Comparison of ENCODE assay signal across 1 cellular context in the genomic region with DNA sequence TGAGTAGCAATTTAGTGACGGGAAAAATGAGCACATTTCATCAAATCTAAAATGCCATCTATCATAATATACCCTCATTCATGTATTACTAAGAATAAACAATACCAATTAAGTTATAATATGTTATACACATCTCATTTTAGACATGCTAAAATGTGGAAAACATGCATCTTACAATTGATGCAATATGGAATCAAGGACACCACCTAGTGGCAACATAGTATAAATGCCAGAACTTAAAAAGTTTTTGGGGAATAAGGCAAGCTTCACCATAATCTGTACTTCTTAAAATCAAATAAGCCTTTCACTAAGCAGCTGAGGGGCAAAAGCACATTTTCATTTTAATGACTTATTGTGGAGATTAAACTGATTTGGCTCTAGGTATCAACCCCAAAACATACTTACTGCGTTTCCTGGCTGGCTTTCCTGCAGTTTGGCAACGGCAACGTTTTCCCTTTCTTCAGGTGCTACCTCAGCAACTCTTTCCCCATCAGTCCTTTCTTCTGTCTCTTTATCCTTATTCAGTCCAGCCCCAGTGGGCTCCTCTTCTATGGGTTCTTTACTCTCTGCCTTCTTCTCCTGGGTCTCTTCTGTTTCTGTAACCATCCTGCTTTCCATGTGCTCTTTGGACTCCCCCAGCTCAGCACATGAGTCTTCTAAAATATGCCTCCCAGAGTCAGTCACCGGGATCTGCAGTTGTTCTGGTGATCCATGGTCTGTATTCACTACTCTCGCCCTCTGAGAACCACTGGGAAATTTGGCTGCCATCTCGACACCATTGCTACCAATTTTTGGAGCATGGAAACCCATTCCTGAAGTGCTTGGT.
A peak's percentile ranks its signal among the peaks of the same experiment; 100 is the strongest.
TF ChIP-seq lines count a peak whose summit lies in the region.

No MANE protein-coding gene starts in this region.

TF ChIP-seq in HepG2, 621 proteins besides CTCF, POLR2A, EP300 and RAD21 (continued from another document):
- TF ChIP-seq SAP130 (CRISPR knock-in tag; IDR thresholded peaks at IDR 0.05; ENCODE audit: low read depth) (peak; percentile 8; the same call in 1 of the 2 replicates), CEBPG (CRISPR knock-in tag; IDR thresholded peaks at IDR 0.05) (peak; percentile 57), ZFP62 (CRISPR knock-in tag; IDR thresholded peaks at IDR 0.05) (no peak), EED (CRISPR knock-in tag; IDR thresholded peaks at IDR 0.05) (no peak), REPIN1 (CRISPR knock-in tag; IDR thresholded peaks at IDR 0.05; ENCODE audit: borderline replicate concordance, low read depth) (no peak), ZNF709 (CRISPR knock-in tag; IDR thresholded peaks at IDR 0.05) (peak; percentile 96; the same call in 1 of the 2 replicates), SMC3 (IDR thresholded peaks at IDR 0.05; ENCODE audit: low read length) (peak; percentile 39; the same call in 1 of the 2 replicates), PHF21A (CRISPR knock-in tag; IDR thresholded peaks at IDR 0.05) (no peak), KDM5A (IDR thresholded peaks at IDR 0.05; ENCODE audit: borderline replicate concordance, low read length) (no peak)
- TF ChIP-seq, protein P1, sequence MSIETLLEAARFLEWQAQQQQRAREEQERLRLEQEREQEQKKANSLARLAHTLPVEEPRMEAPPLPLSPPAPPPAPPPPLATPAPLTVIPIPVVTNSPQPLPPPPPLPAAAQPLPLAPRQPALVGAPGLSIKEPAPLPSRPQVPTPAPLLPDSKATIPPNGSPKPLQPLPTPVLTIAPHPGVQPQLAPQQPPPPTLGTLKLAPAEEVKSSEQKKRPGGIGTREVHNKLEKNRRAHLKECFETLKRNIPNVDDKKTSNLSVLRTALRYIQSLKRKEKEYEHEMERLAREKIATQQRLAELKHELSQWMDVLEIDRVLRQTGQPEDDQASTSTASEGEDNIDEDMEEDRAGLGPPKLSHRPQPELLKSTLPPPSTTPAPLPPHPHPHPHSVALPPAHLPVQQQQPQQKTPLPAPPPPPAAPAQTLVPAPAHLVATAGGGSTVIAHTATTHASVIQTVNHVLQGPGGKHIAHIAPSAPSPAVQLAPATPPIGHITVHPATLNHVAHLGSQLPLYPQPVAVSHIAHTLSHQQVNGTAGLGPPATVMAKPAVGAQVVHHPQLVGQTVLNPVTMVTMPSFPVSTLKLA (IDR thresholded peaks at IDR 0.05), result peak; percentile 58
